Comparison of ENCODE assay signal across 25 cellular contexts in genomic region chr7:153002164-153002563, GRCh38.
"Had no signal": no experiment of that assay in that cellular context is flagged by ENCODE, and none has a peak within 500 bp of the region (broad histone marks: within the 10 kb centered on the region; RNA-seq: fewer than 3 reads in every experiment).

No MANE protein-coding gene starts in this region.

- DNase-seq: colonic mucosa; cortex of kidney; effector CD8-positive, alpha-beta T cell; effector memory CD8-positive, alpha-beta T cell; endodermal cell; erythroblast; esophagus squamous epithelium; foreskin fibroblast; foreskin melanocyte; gastrocnemius medialis; glutamatergic neuron; head of caudate nucleus; heart right ventricle; hippocampal formation; left cardiac atrium; left lung; left ventricle myocardium superior; lower lobe of right lung; mesenchymal stem cell; mucosa of descending colon; naive B cell had no signal

- H3K36me3 Mint-ChIP-seq: mesothelial cell of epicardium had no signal

- H3K4me3 Mint-ChIP-seq: dendritic cell treated with granulocyte-macrophage colony-stimulating factor and Interleukin-4, amounts not matched to agents 40 ng/mL and 50 ng/mL, for 4 days; effector memory CD8-positive, alpha-beta T cell; endodermal cell; mesothelial cell of epicardium; naive B cell had no signal

- H3K4me3 ChIP-seq: colonic mucosa, esophagus squamous epithelium, gastrocnemius medialis, heart right ventricle, left lung, lower lobe of right lung, mucosa of descending colon had no signal

- H3K27ac ChIP-seq: colonic mucosa, epithelial cell of prostate, esophagus squamous epithelium, gastrocnemius medialis, heart right ventricle, left lung, lower lobe of right lung had no signal

- H3K27me3 ChIP-seq: colonic mucosa, esophagus squamous epithelium, gastrocnemius medialis, left lung had no signal

- ATAC-seq: effector memory CD8-positive, alpha-beta T cell; esophagus mucosa; gastrocnemius medialis; heart right ventricle; left cardiac atrium; left lung; left ventricle myocardium superior; lower lobe of right lung; mucosa of descending colon had no signal

- H3K27ac Mint-ChIP-seq: dendritic cell treated with granulocyte-macrophage colony-stimulating factor and Interleukin-4, amounts not matched to agents 40 ng/mL and 50 ng/mL, for 4 days; effector memory CD8-positive, alpha-beta T cell; endodermal cell; mesothelial cell of epicardium; naive B cell had no signal

- H3K4me1 Mint-ChIP-seq: endodermal cell, naive B cell had no signal

- H3K27me3 Mint-ChIP-seq: dendritic cell treated with granulocyte-macrophage colony-stimulating factor and Interleukin-4, amounts not matched to agents 40 ng/mL and 50 ng/mL, for 4 days; effector memory CD8-positive, alpha-beta T cell; naive B cell had no signal

- H3K36me3 ChIP-seq: colonic mucosa, esophagus squamous epithelium, gastrocnemius medialis, heart right ventricle, left lung, lower lobe of right lung had no signal

- H3K4me1 ChIP-seq: colonic mucosa, esophagus squamous epithelium, gastrocnemius medialis, heart right ventricle, left lung, lower lobe of right lung had no signal

- H3K9me3 ChIP-seq: colonic mucosa, esophagus squamous epithelium, gastrocnemius medialis, lower lobe of right lung had no signal
